In the genomic region with DNA sequence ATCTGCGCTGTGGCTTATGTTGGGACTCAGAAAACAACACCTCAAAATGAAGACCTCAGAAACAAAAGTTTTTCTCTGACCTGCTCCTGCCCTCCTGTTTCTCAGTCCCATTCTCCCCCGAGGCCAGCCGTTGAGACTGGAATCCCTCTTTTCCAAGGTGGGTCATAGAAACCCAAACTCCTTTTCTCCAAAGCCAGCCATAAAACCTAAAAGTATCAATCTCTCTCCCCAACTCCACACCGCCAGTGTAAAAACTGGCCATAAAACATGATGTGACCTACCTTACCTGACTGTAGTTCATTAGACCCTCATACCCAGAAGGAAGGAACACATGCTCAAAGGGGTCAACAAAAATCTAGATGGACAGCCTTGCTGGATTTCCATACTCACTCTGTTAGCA, we compare ENCODE assay signal across 20 cellular contexts. TPM values are rescaled to one million over a fixed set of nuclear protein-coding genes. Genes with fewer than 3 reads are reported as not detected.
DNase-seq lines count a peak whose midpoint lies in the region; ATAC-seq, FAIRE-seq and TF ChIP-seq lines count a peak whose summit lies in the region.
"Had no signal": no experiment of that assay in that cellular context is flagged by ENCODE, and none has a peak within 500 bp of the region (broad histone marks: within the 10 kb centered on the region; RNA-seq: fewer than 3 reads in every experiment).

No MANE protein-coding gene starts in this region.

- ATAC-seq in activated naive CD8-positive, alpha-beta T cell treated with anti-CD3 and anti-CD28 coated beads, Interleukin-2, amount 10 ng/mL, durations not matched to agents 7 days and 5 days (ENCODE audit: low read depth), result no peak
- no peak for ATAC-seq in activated naive CD8-positive, alpha-beta T cell treated with anti-CD3 and anti-CD28 coated beads, Interleukin-2, amount 50 U/mL, for 24 hours
- no peak for ATAC-seq in memory B cell (ENCODE audit: low read depth)
- ATAC-seq in stimulated activated effector memory CD8-positive, alpha-beta T cell treated with anti-CD3 and anti-CD28 coated beads, Interleukin-12 subunit alpha, Interleukin-12 subunit beta, amount 100 ng/mL, for 72 hours, result no peak
- ATAC-seq in left lobe of liver, result no peak

- no peaks in the 10 kb centered on the region for H3K9me2 ChIP-seq in PC-9 (ENCODE audit: insufficient read depth)

- H3K27me3 Mint-ChIP-seq in activated naive CD8-positive, alpha-beta T cell treated with anti-CD3 and anti-CD28 coated beads, Interleukin-2, amount 10 ng/mL, durations not matched to agents 7 days and 5 days, result no peaks in the 10 kb centered on the region
- no peaks in the 10 kb centered on the region for H3K27me3 Mint-ChIP-seq in activated naive CD8-positive, alpha-beta T cell treated with anti-CD3 and anti-CD28 coated beads, Interleukin-2, amount 50 U/mL, for 24 hours
- peaks cover 6% of the 10 kb centered on the region for H3K27me3 Mint-ChIP-seq in memory B cell
- H3K27me3 Mint-ChIP-seq: CD4-positive, alpha-beta T cell had no signal

- no TSS peak for BruUV-seq in PC-9 (replicated peaks; lab: Mats Ljungman, UMichigan)

- intact Hi-C loops in PC-9 (cut with micrococcal nuclease; ENCODE audit: unreplicated experiment), result loop anchor here (10.0 kb wide), 1 partner anchor 517 kb away; no protein-coding TSS in a partner anchor

- POLR2A ChIA-PET in activated naive CD8-positive, alpha-beta T cell treated with anti-CD3 and anti-CD28 coated beads, Interleukin-2, amount 10 ng/mL, durations not matched to agents 7 days and 5 days (lab: Charles Lee), result interaction anchor here (0.8 kb wide), 1 partner anchor 108 kb away, joined by 3 read pairs; no protein-coding TSS in a partner anchor
- POLR2A ChIA-PET in PC-9 (lab: Charles Lee; ENCODE audit: unreplicated experiment), result no interaction called here

- no peak for TF ChIP-seq CTCF in PC-9 (conservative IDR thresholded peaks at IDR 0.05)

- no peak for FAIRE-seq in small intestine (lab: Jason Lieb, UNC)
- FAIRE-seq: A204.1, D721Med, G401.6, GM12891, GM19239, H1, HTR-8/SVneo had no signal

- H3K36me3 ChIP-seq in PC-9 (ENCODE audit: low read depth) (no peaks in the 10 kb centered on the region), small intestine (ENCODE audit: control insufficient read depth in 2 of 2, insufficient read depth in 2 of 2, low read length in 2 of 2) (no peaks in the 10 kb centered on the region)

- peak overlapping the region; percentile 2 for H3K27ac Mint-ChIP-seq in activated naive CD8-positive, alpha-beta T cell treated with anti-CD3 and anti-CD28 coated beads, Interleukin-2, amount 10 ng/mL, durations not matched to agents 7 days and 5 days
- H3K27ac Mint-ChIP-seq in activated naive CD8-positive, alpha-beta T cell treated with anti-CD3 and anti-CD28 coated beads, Interleukin-2, amount 50 U/mL, for 24 hours, result no peak overlapping the region
- H3K27ac Mint-ChIP-seq in memory B cell, result peak overlapping the region; percentile 17
- peak overlapping the region; percentile 54 for H3K27ac Mint-ChIP-seq in stimulated activated effector memory CD8-positive, alpha-beta T cell treated with anti-CD3 and anti-CD28 coated beads, Interleukin-12 subunit alpha, Interleukin-12 subunit beta, amount 100 ng/mL, for 72 hours
- H3K27ac Mint-ChIP-seq: CD4-positive, alpha-beta T cell; H9 had no signal

- no peaks in the 10 kb centered on the region for H3K27me3 ChIP-seq in PC-9 (ENCODE audit: insufficient read depth, low read depth)
- no peaks in the 10 kb centered on the region for H3K27me3 ChIP-seq in small intestine (ENCODE audit: control insufficient read depth in 2 of 2, insufficient read depth in 2 of 2, low read length in 2 of 2)

- H3K9me3 Mint-ChIP-seq in activated naive CD8-positive, alpha-beta T cell treated with anti-CD3 and anti-CD28 coated beads, Interleukin-2, amount 10 ng/mL, durations not matched to agents 7 days and 5 days, result peaks cover 5% of the 10 kb centered on the region
- no peaks in the 10 kb centered on the region for H3K9me3 Mint-ChIP-seq in activated naive CD8-positive, alpha-beta T cell treated with anti-CD3 and anti-CD28 coated beads, Interleukin-2, amount 50 U/mL, for 24 hours
- H3K9me3 Mint-ChIP-seq in memory B cell, result no peaks in the 10 kb centered on the region
- H3K9me3 Mint-ChIP-seq in stimulated activated effector memory CD8-positive, alpha-beta T cell treated with anti-CD3 and anti-CD28 coated beads, Interleukin-12 subunit alpha, Interleukin-12 subunit beta, amount 100 ng/mL, for 72 hours, result no peaks in the 10 kb centered on the region
- H3K9me3 Mint-ChIP-seq: CD4-positive, alpha-beta T cell; H9 had no signal

- H3K4me3 ChIP-seq in PC-9 (no peak overlapping the region), small intestine (ENCODE audit: low read depth in 1 of 2, low read length in 2 of 2) (no peak overlapping the region)

- no peaks in the 10 kb centered on the region for H4K20me1 ChIP-seq in PC-9 (ENCODE audit: insufficient read depth)

- H3K36me3 Mint-ChIP-seq in activated naive CD8-positive, alpha-beta T cell treated with anti-CD3 and anti-CD28 coated beads, Interleukin-2, amount 10 ng/mL, durations not matched to agents 7 days and 5 days, result peaks cover 11% of the 10 kb centered on the region
- no peaks in the 10 kb centered on the region for H3K36me3 Mint-ChIP-seq in activated naive CD8-positive, alpha-beta T cell treated with anti-CD3 and anti-CD28 coated beads, Interleukin-2, amount 50 U/mL, for 24 hours (ENCODE audit: low read depth)
- peaks cover 2% of the 10 kb centered on the region for H3K36me3 Mint-ChIP-seq in memory B cell
- no peaks in the 10 kb centered on the region for H3K36me3 Mint-ChIP-seq in stimulated activated effector memory CD8-positive, alpha-beta T cell treated with anti-CD3 and anti-CD28 coated beads, Interleukin-12 subunit alpha, Interleukin-12 subunit beta, amount 100 ng/mL, for 72 hours

- CTCF ChIA-PET in PC-9 (lab: Charles Lee), result no interaction called here

- H3K9me3 ChIP-seq in PC-9 (ENCODE audit: insufficient read depth, low read depth), result peaks cover 5% of the 10 kb centered on the region
- no peaks in the 10 kb centered on the region for H3K9me3 ChIP-seq in small intestine (ENCODE audit: control insufficient read depth, low read depth)

- 91 to 95% (median 93%) methylated on average over 4 of the region's 4 CpGs for WGBS in small intestine, 3 donors

- H3K4me2 ChIP-seq in PC-9, result peak overlapping the region; percentile 60

- H3F3A ChIP-seq in PC-9 (ENCODE audit: insufficient read depth, low read depth), result peaks cover 21% of the 10 kb centered on the region

- no peak overlapping the region for H3K4me3 Mint-ChIP-seq in activated naive CD8-positive, alpha-beta T cell treated with anti-CD3 and anti-CD28 coated beads, Interleukin-2, amount 10 ng/mL, durations not matched to agents 7 days and 5 days
- no peak overlapping the region for H3K4me3 Mint-ChIP-seq in activated naive CD8-positive, alpha-beta T cell treated with anti-CD3 and anti-CD28 coated beads, Interleukin-2, amount 50 U/mL, for 24 hours
- no peak overlapping the region for H3K4me3 Mint-ChIP-seq in memory B cell
- no peak overlapping the region for H3K4me3 Mint-ChIP-seq in stimulated activated effector memory CD8-positive, alpha-beta T cell treated with anti-CD3 and anti-CD28 coated beads, Interleukin-12 subunit alpha, Interleukin-12 subunit beta, amount 100 ng/mL, for 72 hours
- H3K4me3 Mint-ChIP-seq: CD4-positive, alpha-beta T cell; H9 had no signal

- H3K4me1 Mint-ChIP-seq in activated naive CD8-positive, alpha-beta T cell treated with anti-CD3 and anti-CD28 coated beads, Interleukin-2, amount 10 ng/mL, durations not matched to agents 7 days and 5 days, result peaks cover 52% of the 10 kb centered on the region
- H3K4me1 Mint-ChIP-seq in activated naive CD8-positive, alpha-beta T cell treated with anti-CD3 and anti-CD28 coated beads, Interleukin-2, amount 50 U/mL, for 24 hours, result peaks cover 54% of the 10 kb centered on the region
- peaks cover 8% of the 10 kb centered on the region for H3K4me1 Mint-ChIP-seq in memory B cell
- H3K4me1 Mint-ChIP-seq in stimulated activated effector memory CD8-positive, alpha-beta T cell treated with anti-CD3 and anti-CD28 coated beads, Interleukin-12 subunit alpha, Interleukin-12 subunit beta, amount 100 ng/mL, for 72 hours, result peaks cover 35% of the 10 kb centered on the region

- peak overlapping the region; percentile 70 for H3K27ac ChIP-seq in PC-9
- H3K27ac ChIP-seq in small intestine (ENCODE audit: low read depth in 1 of 2, low read length in 1 of 2), result no peak overlapping the region
- H3K27ac ChIP-seq: C4-2B had no signal

- H2AFZ ChIP-seq in PC-9, result no peak overlapping the region

- DNase-seq in activated naive CD8-positive, alpha-beta T cell treated with anti-CD3 and anti-CD28 coated beads, Interleukin-2, amount 10 ng/mL, durations not matched to agents 7 days and 5 days, result no peak
- no peak for DNase-seq in activated naive CD8-positive, alpha-beta T cell treated with anti-CD3 and anti-CD28 coated beads, Interleukin-2, amount 50 U/mL, for 24 hours
- DNase-seq in PC-9, result no peak
- no peak for DNase-seq in memory B cell (ENCODE audit: low spot score in 2 of 2)
- DNase-seq in stimulated activated effector memory CD8-positive, alpha-beta T cell treated with anti-CD3 and anti-CD28 coated beads, Interleukin-12 subunit alpha, Interleukin-12 subunit beta, amount 100 ng/mL, for 72 hours (ENCODE audit: low spot score in 2 of 2), result peak in 1 of 2 donors; percentile 23
- DNase-seq in left lobe of liver (ENCODE audit: low spot score), result no peak
- no peak for DNase-seq in small intestine
- DNase-seq: AML-193, Caco-2, H9 had no signal

- H3K4me1 ChIP-seq in PC-9 (replicated peaks; ENCODE audit: insufficient read depth), result peaks cover 55% of the 10 kb centered on the region
- no peaks in the 10 kb centered on the region for H3K4me1 ChIP-seq in small intestine (ENCODE audit: control insufficient read depth in 2 of 2, insufficient read depth in 1 of 2, low read depth in 1 of 2, low read length in 1 of 2)

- H3K79me2 ChIP-seq in PC-9 (ENCODE audit: low read depth), result no peaks in the 10 kb centered on the region

RNA-seq across cellular contexts. Expression of a gene that starts 13.1 kb away (rescaled TPM):
- total RNA-seq in activated naive CD8-positive, alpha-beta T cell treated with anti-CD3 and anti-CD28 coated beads, Interleukin-2, amount 10 ng/mL, durations not matched to agents 7 days and 5 days, result 1 to 10 TPM; 2.7 to 5.0 TPM
- total RNA-seq in PC-9 (2021) (18.5 and 21.7 TPM in 2 replicates), left lobe of liver (0.15 TPM)
- under 1 TPM in 1 of 3 donors, not detected in 2; 0.18 TPM for polyA plus RNA-seq in small intestine
- polyA plus RNA-seq: BJ had no signal

RNA-seq across cellular contexts. Expression of a gene that starts 43.9 kb away (rescaled TPM):
- 100 to 1,000 TPM; 304 TPM for total RNA-seq in activated naive CD8-positive, alpha-beta T cell treated with anti-CD3 and anti-CD28 coated beads, Interleukin-2, amount 10 ng/mL, durations not matched to agents 7 days and 5 days
- total RNA-seq in PC-9 (2021), result not detected in 2 replicates
- 7.8 TPM for total RNA-seq in left lobe of liver
- 1 to 10 TPM; 1.1 to 9.3 (median 4.3) TPM for polyA plus RNA-seq in small intestine
- total RNA-seq: H9 had no signal
- polyA plus RNA-seq: BJ had no signal

Comparison
In these comparisons a context has a peak if more than half of its experiments do, and no peak if none do; other contexts are left out.
1. RNA of a gene that starts 43.9 kb away (total RNA-seq): 304 TPM in activated naive CD8-positive, alpha-beta T cell treated with anti-CD3 and anti-CD28 coated beads, Interleukin-2, amount 10 ng/mL, durations not matched to agents 7 days and 5 days; 7.8 TPM in left lobe of liver (single experiment) and not detected in PC-9; every median in the first group is over 10 times any median in the second.